In genomic region chr1:76781447-76781846, GRCh38 we compare ENCODE assay signal across 27 cellular contexts.
"Had no signal": no experiment of that assay in that cellular context is flagged by ENCODE, and none has a peak within 500 bp of the region (broad histone marks: within the 10 kb centered on the region; RNA-seq: fewer than 3 reads in every experiment).

No MANE protein-coding gene starts in this region.

- H3K27me3 ChIP-seq: hepatocyte, pancreas, sigmoid colon, spleen, suprapubic skin, tibial artery, upper lobe of right lung had no signal

- H3K36me3 ChIP-seq: left ventricle myocardium inferior, pancreas, prostate gland, sigmoid colon, spleen, suprapubic skin, thoracic aorta, tibial artery, upper lobe of right lung had no signal

- H3K4me1 Mint-ChIP-seq: naive B cell; natural killer cell; nephron progenitor cell; stimulated activated effector memory CD8-positive, alpha-beta T cell treated with anti-CD3 and anti-CD28 coated beads, Interleukin-12 subunit alpha, Interleukin-12 subunit beta, amount 100 ng/mL, for 72 hours had no signal

- H3K4me3 ChIP-seq: hepatocyte, left ventricle myocardium inferior, lung, pancreas, prostate gland, sigmoid colon, spleen, suprapubic skin, thoracic aorta, tibial artery, upper lobe of right lung had no signal

- ATAC-seq: natural killer cell; pancreas; right cardiac atrium; stimulated activated effector memory CD8-positive, alpha-beta T cell treated with anti-CD3 and anti-CD28 coated beads, Interleukin-12 subunit alpha, Interleukin-12 subunit beta, amount 100 ng/mL, for 72 hours; upper lobe of right lung had no signal

- H3K79me2 ChIP-seq: hepatocyte had no signal

- FAIRE-seq: pancreas, small intestine, urothelium cell line had no signal

- H2AFZ ChIP-seq: hepatocyte had no signal

- H3K27ac Mint-ChIP-seq: mesothelial cell of epicardium; naive B cell; natural killer cell; nephron progenitor cell; stimulated activated effector memory CD8-positive, alpha-beta T cell treated with anti-CD3 and anti-CD28 coated beads, Interleukin-12 subunit alpha, Interleukin-12 subunit beta, amount 100 ng/mL, for 72 hours; stimulated activated naive CD8-positive, alpha-beta T cell treated with anti-CD3 and anti-CD28 coated beads, Interleukin-15, Interleukin-2, amounts not matched to agents 100 ng/mL and 50 ng/mL, for 24 hours had no signal

- H3K27me3 Mint-ChIP-seq: naive B cell had no signal

- H3K27ac ChIP-seq: hepatocyte, left ventricle myocardium inferior, pancreas, prostate gland, sigmoid colon, spleen, suprapubic skin, thoracic aorta, tibial artery, upper lobe of right lung had no signal

- H3K9me3 ChIP-seq: pancreas, prostate gland, thoracic aorta, tibial artery, upper lobe of right lung had no signal

- H3K4me1 ChIP-seq: left ventricle myocardium inferior, pancreas, prostate gland, sigmoid colon, spleen, suprapubic skin, tibial artery, upper lobe of right lung had no signal

- H3K36me3 Mint-ChIP-seq: mesothelial cell of epicardium; naive B cell; natural killer cell; stimulated activated effector memory CD8-positive, alpha-beta T cell treated with anti-CD3 and anti-CD28 coated beads, Interleukin-12 subunit alpha, Interleukin-12 subunit beta, amount 100 ng/mL, for 72 hours had no signal

- H3K4me3 Mint-ChIP-seq: mesothelial cell of epicardium; naive B cell; natural killer cell; nephron progenitor cell; stimulated activated effector memory CD8-positive, alpha-beta T cell treated with anti-CD3 and anti-CD28 coated beads, Interleukin-12 subunit alpha, Interleukin-12 subunit beta, amount 100 ng/mL, for 72 hours; stimulated activated naive CD8-positive, alpha-beta T cell treated with anti-CD3 and anti-CD28 coated beads, Interleukin-15, Interleukin-2, amounts not matched to agents 100 ng/mL and 50 ng/mL, for 24 hours had no signal

- H3K4me2 ChIP-seq: hepatocyte had no signal

- DNase-seq: islet precursor cell; left ventricle myocardium inferior; mesendoderm; naive B cell; natural killer cell; nephron progenitor cell; pancreas; posterior cingulate gyrus; retina; right cardiac atrium; sigmoid colon; small intestine; spleen; stimulated activated CD4-positive, alpha-beta T cell treated with anti-CD3 and anti-CD28 coated beads, Interleukin-4, amount 100 ng/mL, for 24 hours; stimulated activated naive CD4-positive, alpha-beta T cell; tibial artery; trophoblast cell; upper lobe of right lung had no signal
